ENCODE assay signal across 22 cellular contexts in genomic region chr21:24844672-24845071, GRCh38.
"Had no signal": no experiment of that assay in that cellular context is flagged by ENCODE, and none has a peak within 500 bp of the region (broad histone marks: within the 10 kb centered on the region; RNA-seq: fewer than 3 reads in every experiment).

No MANE protein-coding gene starts in this region.

- H3K27ac ChIP-seq: adrenal gland, body of pancreas, colonic mucosa, epithelial cell of prostate, esophagus squamous epithelium, spleen, suprapubic skin, tibial artery, upper lobe of right lung had no signal

- H3K27me3 ChIP-seq: adrenal gland, body of pancreas, colonic mucosa, esophagus squamous epithelium, spleen, suprapubic skin, tibial artery, upper lobe of right lung had no signal

- DNase-seq: activated B cell treated with CpG ODN at 0.5 μM for 24 hours; activated CD4-positive, alpha-beta T cell treated with anti-CD3 and anti-CD28 coated beads for 36 hours; activated effector memory CD4-positive, alpha-beta T cell treated with Interleukin-2 at 50 U/mL for 16 hours; activated naive CD4-positive, alpha-beta T cell treated with Interleukin-2 at 50 U/mL for 16 hours; activated naive CD8-positive, alpha-beta T cell treated with anti-CD3 and anti-CD28 coated beads for 36 hours; adrenal gland; aorta; body of pancreas; colonic mucosa; effector CD8-positive, alpha-beta T cell; esophagus squamous epithelium; foreskin melanocyte; islet precursor cell; mammary epithelial cell; posterior cingulate gyrus; right cardiac atrium; spleen; stimulated activated naive CD4-positive, alpha-beta T cell; tibial artery; upper lobe of right lung had no signal

- H3K9me3 ChIP-seq: adrenal gland, body of pancreas, colonic mucosa, esophagus squamous epithelium, suprapubic skin, tibial artery, upper lobe of right lung had no signal

- H3K36me3 ChIP-seq: adrenal gland, colonic mucosa, esophagus squamous epithelium, spleen, suprapubic skin, tibial artery, upper lobe of right lung had no signal

- H3K4me1 ChIP-seq: adrenal gland, body of pancreas, colonic mucosa, esophagus squamous epithelium, spleen, suprapubic skin, tibial artery, upper lobe of right lung had no signal

- H3K4me3 ChIP-seq: adrenal gland, body of pancreas, colonic mucosa, esophagus squamous epithelium, spleen, suprapubic skin, tibial artery, upper lobe of right lung had no signal

- ATAC-seq: activated CD4-positive, alpha-beta T cell treated with anti-CD3 and anti-CD28 coated beads for 36 hours; body of pancreas; right cardiac atrium; upper lobe of right lung had no signal
